Comparison of ENCODE assay signal across 12 cellular contexts in the genomic region with DNA sequence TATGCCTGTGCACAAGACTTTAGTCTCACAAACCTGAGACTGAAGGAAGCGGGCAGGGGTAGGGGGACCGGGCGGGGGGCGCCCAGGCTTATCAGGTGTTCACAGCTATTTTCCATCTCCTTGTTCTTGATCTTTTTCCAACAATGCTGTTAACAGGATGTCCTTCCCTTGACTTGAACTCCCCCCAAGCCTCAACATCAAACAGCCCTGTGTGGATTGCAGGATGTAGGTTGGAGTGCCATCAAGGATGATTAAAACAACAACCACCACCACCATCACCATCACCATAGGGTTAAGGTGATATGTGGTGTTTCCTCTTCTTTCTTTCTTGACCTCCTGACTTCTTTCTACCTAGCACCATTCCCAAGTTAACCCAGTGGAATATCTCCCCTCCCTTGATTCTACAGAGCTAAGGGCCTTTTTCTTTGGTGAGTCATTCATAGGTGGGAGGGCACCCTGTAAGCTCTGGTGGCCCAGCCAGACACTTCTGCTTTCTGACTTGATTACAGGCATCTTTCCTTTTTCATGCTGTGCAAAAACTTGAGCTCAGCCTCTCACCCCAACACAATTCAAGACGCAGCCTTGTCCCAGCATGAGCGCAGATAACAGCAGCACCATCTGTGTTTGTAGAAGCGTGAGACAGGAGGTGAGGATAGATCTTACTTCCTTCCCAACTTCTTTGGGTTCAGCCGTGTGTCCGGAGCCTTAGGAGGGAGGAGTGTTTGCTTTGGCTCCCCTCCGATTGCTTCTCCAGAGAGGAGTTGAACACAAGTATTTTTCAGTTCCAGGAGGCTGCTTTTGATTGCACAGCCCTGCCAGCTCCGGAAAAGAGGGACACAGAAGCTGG. TPM values are rescaled to one million over a fixed set of nuclear protein-coding genes. Genes with fewer than 3 reads are reported as not detected.
A peak's percentile ranks its signal among the peaks of the same experiment; 100 is the strongest.
DNase-seq lines count a peak whose midpoint lies in the region; ATAC-seq and TF ChIP-seq lines count a peak whose summit lies in the region.
"Had no signal": no experiment of that assay in that cellular context is flagged by ENCODE, and none has a peak within 500 bp of the region (broad histone marks: within the 10 kb centered on the region; RNA-seq: fewer than 3 reads in every experiment).

No MANE protein-coding gene starts in this region.

- no peaks in the 10 kb centered on the region for H3K9me3 ChIP-seq in testis

- H3K27ac Mint-ChIP-seq in activated T-cell treated with anti-CD3 and anti-CD28 coated beads, Interleukin-2, amount 50 U/mL, for 72 hours: no peak overlapping the region
- H3K27ac Mint-ChIP-seq: activated naive CD8-positive, alpha-beta T cell treated with anti-CD3 and anti-CD28 coated beads for 36 hours had no signal

- peaks cover 4% of the 10 kb centered on the region for H3K27me3 ChIP-seq in kidney epithelial cell (ENCODE audit: control insufficient read depth, insufficient read depth, low read length)
- H3K27me3 ChIP-seq in testis: no peaks in the 10 kb centered on the region

- no peaks in the 10 kb centered on the region for H3K27me3 Mint-ChIP-seq in activated T-cell treated with anti-CD3 and anti-CD28 coated beads, Interleukin-2, amount 50 U/mL, for 72 hours (ENCODE audit: low read depth)

- peaks cover 30% of the 10 kb centered on the region for H3K4me1 ChIP-seq in testis

- ATAC-seq in HG02938 (IDR thresholded peaks at IDR 0.05; ENCODE audit: unreplicated experiment): no peak
- ATAC-seq in activated T-cell treated with anti-CD3 and anti-CD28 coated beads, Interleukin-2, amount 50 U/mL, for 72 hours (replicated peaks in 1 of 2): no peak
- no peak for ATAC-seq in GM18861 (IDR thresholded peaks at IDR 0.05; ENCODE audit: unreplicated experiment)

- peak overlapping the region; percentile 55 to 76 for H3K27ac ChIP-seq in testis

- TF ChIP-seq CTCF in kidney epithelial cell (IDR thresholded peaks at IDR 0.05; ENCODE audit: insufficient read depth, low read length, poor library complexity, severe bottlenecking) (no peak), testis (IDR thresholded peaks at IDR 0.05) (no peak)

- peaks cover 5% of the 10 kb centered on the region for H3K4me1 Mint-ChIP-seq in activated T-cell treated with anti-CD3 and anti-CD28 coated beads, Interleukin-2, amount 50 U/mL, for 72 hours (ENCODE audit: low read depth)

- peaks cover 0 to 8% of the 10 kb centered on the region in 2 donors for H3K9me3 Mint-ChIP-seq in activated T-cell treated with anti-CD3 and anti-CD28 coated beads, Interleukin-2, amount 50 U/mL, for 72 hours

- H3K36me3 Mint-ChIP-seq in activated T-cell treated with anti-CD3 and anti-CD28 coated beads, Interleukin-2, amount 50 U/mL, for 72 hours (ENCODE audit: insufficient read depth in 2 of 2): peaks cover 2 to 6% of the 10 kb centered on the region in 2 donors

- WGBS in testis, 2 donors: 45 to 47% methylated on average over 11 of the region's 11 CpGs

- DNase-seq in MV-4-11 (lab: John Stamatoyannopoulos, UW) (peak; percentile 87), brain pericyte (ENCODE audit: low read depth, low spot score) (peak; percentile 81), kidney epithelial cell (ENCODE audit: low read depth) (peak; percentile 18), testis (peak; percentile 61), NCI-H2171 (lab: John Stamatoyannopoulos, UW) (no peak)
- DNase-seq in activated T-cell treated with anti-CD3 and anti-CD28 coated beads, Interleukin-2, amount 50 U/mL, for 72 hours: no peak
- DNase-seq: activated CD4-positive, alpha-beta T cell treated with anti-CD3 and anti-CD28 coated beads, Interleukin-2, amount 50 U/mL, for 48 hours; activated naive CD8-positive, alpha-beta T cell treated with anti-CD3 and anti-CD28 coated beads for 36 hours; islet precursor cell; KG1 had no signal

- intact Hi-C loops in testis (cut with DNase I; ENCODE audit: low total_unique reads): no loop called here

- H3K4me3 ChIP-seq in kidney epithelial cell (ENCODE audit: low read depth, low read length): no peak overlapping the region
- no peak overlapping the region for H3K4me3 ChIP-seq in testis

- TF ChIP-seq POLR2A in testis (IDR thresholded peaks at IDR 0.05): no peak

- H3K4me3 Mint-ChIP-seq in activated T-cell treated with anti-CD3 and anti-CD28 coated beads, Interleukin-2, amount 50 U/mL, for 72 hours: no peak overlapping the region
- H3K4me3 Mint-ChIP-seq: activated naive CD8-positive, alpha-beta T cell treated with anti-CD3 and anti-CD28 coated beads for 36 hours had no signal

- no peaks in the 10 kb centered on the region for H3K36me3 ChIP-seq in kidney epithelial cell (ENCODE audit: control insufficient read depth, insufficient read depth, low read length)
- H3K36me3 ChIP-seq in testis (ENCODE audit: low read depth, missing control alignments): no peaks in the 10 kb centered on the region

RNA-seq across cellular contexts. Expression of gene FLVCR2, which starts 26.8 kb away (rescaled TPM):
- 0.75 and 1.0 TPM in 2 replicates for total RNA-seq in kidney epithelial cell
- 10 to 100 TPM; 38.5 to 45.0 TPM for total RNA-seq in testis
- 49.6 TPM for polyA plus RNA-seq in testis (ENCODE audit: insufficient read depth, low read depth, low replicate concordance)
- total RNA-seq in activated T-cell treated with anti-CD3 and anti-CD28 coated beads, Interleukin-2, amount 50 U/mL, for 72 hours: 10 to 100 TPM in 1 of 2 donors, 1 to 10 TPM in 1; 5.9 to 12.3 TPM

RNA-seq across cellular contexts. Expression of gene ERG28, which starts 55.5 kb away (rescaled TPM):
- total RNA-seq in kidney epithelial cell: 14.8 and 16.2 TPM in 2 replicates
- total RNA-seq in testis: 10 to 100 TPM; 60.0 to 64.4 TPM
- polyA plus RNA-seq in testis (ENCODE audit: insufficient read depth, low read depth, low replicate concordance): 103 TPM
- total RNA-seq in activated T-cell treated with anti-CD3 and anti-CD28 coated beads, Interleukin-2, amount 50 U/mL, for 72 hours: 10 to 100 TPM; 14.5 to 15.5 TPM

RNA-seq across cellular contexts. Expression of gene TTLL5, which starts 55.8 kb away (rescaled TPM):
- total RNA-seq in kidney epithelial cell (16.5 and 24.7 TPM in 2 replicates), testis (100 to 1,000 TPM; 112 to 155 TPM)
- polyA plus RNA-seq in testis (ENCODE audit: insufficient read depth, low read depth, low replicate concordance): 318 TPM
- 10 to 100 TPM; 14.6 to 15.3 TPM for total RNA-seq in activated T-cell treated with anti-CD3 and anti-CD28 coated beads, Interleukin-2, amount 50 U/mL, for 72 hours

Comparison
In these comparisons a context has a peak if more than half of its experiments do, and no peak if none do; other contexts are left out.
1. DNase-seq: peak in MV-4-11 (single experiment), brain pericyte (single experiment), kidney epithelial cell (single experiment) and testis (single experiment); none in activated T-cell treated with anti-CD3 and anti-CD28 coated beads, Interleukin-2, amount 50 U/mL, for 72 hours (0 of 2) and NCI-H2171 (single experiment).